In the genomic region with DNA sequence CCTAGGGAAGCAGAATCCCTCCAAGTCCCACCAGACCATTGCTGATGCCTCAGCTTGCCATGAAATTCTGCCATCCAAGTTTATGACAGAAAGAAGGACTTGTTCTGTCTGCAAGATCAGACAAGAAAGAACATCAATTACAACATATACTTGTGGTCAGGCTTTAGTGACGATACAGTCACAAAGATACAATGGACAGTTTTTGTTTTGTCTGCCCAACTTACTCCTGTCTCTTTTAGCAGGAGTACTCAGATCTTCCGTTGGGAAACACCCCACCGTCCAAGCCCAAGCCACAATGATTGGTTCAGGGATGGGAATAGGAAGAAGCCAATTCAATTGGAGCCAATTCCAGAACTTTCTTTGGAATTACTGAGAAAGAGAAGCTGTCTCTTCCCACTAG, we compare ENCODE assay signal across 18 cellular contexts. TPM values are rescaled to one million over a fixed set of nuclear protein-coding genes. Genes with fewer than 3 reads are reported as not detected.
DNase-seq lines count a peak whose midpoint lies in the region; ATAC-seq and TF ChIP-seq lines count a peak whose summit lies in the region.
"Had no signal": no experiment of that assay in that cellular context is flagged by ENCODE, and none has a peak within 500 bp of the region (broad histone marks: within the 10 kb centered on the region; RNA-seq: fewer than 3 reads in every experiment).

No MANE protein-coding gene starts in this region.

- peaks cover 49% of the 10 kb centered on the region for H3K4me1 Mint-ChIP-seq in activated naive CD8-positive, alpha-beta T cell treated with anti-CD3 and anti-CD28 coated beads, Interleukin-2, amount 10 ng/mL, durations not matched to agents 7 days and 5 days
- peaks cover 72% of the 10 kb centered on the region for H3K4me1 Mint-ChIP-seq in activated naive CD8-positive, alpha-beta T cell treated with anti-CD3 and anti-CD28 coated beads, Interleukin-2, amount 50 U/mL, for 24 hours

- H3K4me3 Mint-ChIP-seq in activated naive CD8-positive, alpha-beta T cell treated with anti-CD3 and anti-CD28 coated beads, Interleukin-2, amount 10 ng/mL, durations not matched to agents 7 days and 5 days = peak overlapping the region; percentile 72
- H3K4me3 Mint-ChIP-seq in activated naive CD8-positive, alpha-beta T cell treated with anti-CD3 and anti-CD28 coated beads, Interleukin-2, amount 50 U/mL, for 24 hours = no peak overlapping the region

- no TSS peak for BruUV-seq in mammary epithelial cell (replicated peaks; lab: Mats Ljungman, UMichigan)

- TF ChIP-seq CTCF in mammary epithelial cell (conservative IDR thresholded peaks at IDR 0.05 in 1 of 2, IDR thresholded peaks at IDR 0.05 in 1 of 2; ENCODE audit: extremely low read depth in 1 of 2, insufficient read depth in 1 of 2, low read depth in 1 of 2, low read length in 2 of 2) = no peak

- intact Hi-C loops in mammary epithelial cell (cut with micrococcal nuclease) = no loop called here

- peaks cover 27% of the 10 kb centered on the region for H3K4me1 ChIP-seq in mammary epithelial cell (ENCODE audit: insufficient read depth, low read length)
- H3K4me1 ChIP-seq: colonic mucosa, right lobe of liver had no signal

- WGBS in mammary epithelial cell (ENCODE audit: low coverage, missing lambda C conversion rate) = 0% methylated on average over 3 of the region's 3 CpGs

- no peak overlapping the region for H3K27ac ChIP-seq in mammary epithelial cell (ENCODE audit: insufficient read depth, low read depth, low read length)
- H3K27ac ChIP-seq: colonic mucosa, right lobe of liver had no signal

- no peaks in the 10 kb centered on the region for H4K20me1 ChIP-seq in mammary epithelial cell (ENCODE audit: insufficient read depth, low read length)

- in situ Hi-C loops in mammary epithelial cell (cut with MboI; ENCODE audit: low sequenced_read_pairs in 2 of 2) = no loop called here

- H3K4me2 ChIP-seq in mammary epithelial cell (ENCODE audit: insufficient read depth, low read depth, low read length) = peak overlapping the region; percentile 9

- CTCF ChIA-PET in mammary epithelial cell (lab: Charles Lee; ENCODE audit: low non-redundant PET) = no interaction called here

- H3K27me3 ChIP-seq in mammary epithelial cell (ENCODE audit: insufficient read depth, low read length) = no peaks in the 10 kb centered on the region
- H3K27me3 ChIP-seq: colonic mucosa, heart left ventricle, right lobe of liver, transverse colon had no signal

- DNase-seq in activated naive CD8-positive, alpha-beta T cell treated with anti-CD3 and anti-CD28 coated beads, Interleukin-2, amount 10 ng/mL, durations not matched to agents 7 days and 5 days = no peak
- no peak for DNase-seq in activated naive CD8-positive, alpha-beta T cell treated with anti-CD3 and anti-CD28 coated beads, Interleukin-2, amount 50 U/mL, for 24 hours
- DNase-seq in MV-4-11 (lab: John Stamatoyannopoulos, UW) (peak; percentile 52), mammary epithelial cell (peak; percentile 94), NCI-H510A treated with DMSO at 0.1 percent for 48 hours (lab: John Stamatoyannopoulos, UW) (no peak)
- no peak for DNase-seq in effector CD8-positive, alpha-beta T cell (lab: John Stamatoyannopoulos, UW)
- DNase-seq: colonic mucosa; DMS79; heart left ventricle; kidney; NCI-H1092 treated with DMSO at 0.1 percent for 48 hours; NCI-H2171 treated with DMSO at 0.1 percent for 48 hours; right lobe of liver; stimulated activated CD4-positive, alpha-beta T cell treated with anti-CD3 and anti-CD28 coated beads, Interleukin-4, amount 100 ng/mL, for 24 hours; transverse colon had no signal

- H3K79me2 ChIP-seq in mammary epithelial cell (ENCODE audit: insufficient read depth, low read length) = no peaks in the 10 kb centered on the region

- no peak overlapping the region for H3K4me3 ChIP-seq in mammary epithelial cell (replicated peaks in 1 of 3; ENCODE audit: insufficient read depth in 1 of 3, low read depth in 2 of 3, low read length in 3 of 3)
- H3K4me3 ChIP-seq: colonic mucosa, heart left ventricle, right lobe of liver, transverse colon had no signal

- peak overlapping the region; percentile 79 for H3K27ac Mint-ChIP-seq in activated naive CD8-positive, alpha-beta T cell treated with anti-CD3 and anti-CD28 coated beads, Interleukin-2, amount 10 ng/mL, durations not matched to agents 7 days and 5 days
- H3K27ac Mint-ChIP-seq in activated naive CD8-positive, alpha-beta T cell treated with anti-CD3 and anti-CD28 coated beads, Interleukin-2, amount 50 U/mL, for 24 hours = no peak overlapping the region

- H3K36me3 ChIP-seq in mammary epithelial cell (ENCODE audit: insufficient read depth, low read length) = no peaks in the 10 kb centered on the region
- H3K36me3 ChIP-seq: colonic mucosa, heart left ventricle, right lobe of liver, transverse colon had no signal

- POLR2A ChIA-PET in activated naive CD8-positive, alpha-beta T cell treated with anti-CD3 and anti-CD28 coated beads, Interleukin-2, amount 10 ng/mL, durations not matched to agents 7 days and 5 days (lab: Charles Lee) = interaction anchor here (1.2 to 2.3 kb wide), 3 partner anchors 12 to 21 kb away, joined by 3 to 6 read pairs (median 4); no protein-coding TSS in a partner anchor

- H3K36me3 Mint-ChIP-seq in activated naive CD8-positive, alpha-beta T cell treated with anti-CD3 and anti-CD28 coated beads, Interleukin-2, amount 10 ng/mL, durations not matched to agents 7 days and 5 days = peaks cover 18% of the 10 kb centered on the region
- H3K36me3 Mint-ChIP-seq in activated naive CD8-positive, alpha-beta T cell treated with anti-CD3 and anti-CD28 coated beads, Interleukin-2, amount 50 U/mL, for 24 hours (ENCODE audit: low read depth) = peaks cover 11% of the 10 kb centered on the region

- H2AFZ ChIP-seq in mammary epithelial cell (ENCODE audit: low read depth, low read length) = peak overlapping the region; percentile 35

- no peaks in the 10 kb centered on the region for H3K9me3 ChIP-seq in mammary epithelial cell (replicated peaks; ENCODE audit: insufficient read depth, low read length)
- H3K9me3 ChIP-seq: colonic mucosa, heart left ventricle, right lobe of liver, transverse colon had no signal

- no peak for TF ChIP-seq POLR2A in GM18505 (IDR thresholded peaks at IDR 0.05; ENCODE audit: borderline replicate concordance, extremely low read depth, insufficient read depth, insufficient read length)

- H3K27me3 Mint-ChIP-seq in activated naive CD8-positive, alpha-beta T cell treated with anti-CD3 and anti-CD28 coated beads, Interleukin-2, amount 10 ng/mL, durations not matched to agents 7 days and 5 days = no peaks in the 10 kb centered on the region
- no peaks in the 10 kb centered on the region for H3K27me3 Mint-ChIP-seq in activated naive CD8-positive, alpha-beta T cell treated with anti-CD3 and anti-CD28 coated beads, Interleukin-2, amount 50 U/mL, for 24 hours

- H3K9ac ChIP-seq in mammary epithelial cell (ENCODE audit: insufficient read depth, low read length) = no peak overlapping the region

- dilution Hi-C loops in mammary epithelial cell (cut with HindIII; ENCODE audit: low sequenced_read_pairs) = loop anchor here (5.0 kb wide), 2 partner anchors 32 to 53 kb away; no protein-coding TSS in a partner anchor

- no peaks in the 10 kb centered on the region for H3K9me3 Mint-ChIP-seq in activated naive CD8-positive, alpha-beta T cell treated with anti-CD3 and anti-CD28 coated beads, Interleukin-2, amount 10 ng/mL, durations not matched to agents 7 days and 5 days
- no peaks in the 10 kb centered on the region for H3K9me3 Mint-ChIP-seq in activated naive CD8-positive, alpha-beta T cell treated with anti-CD3 and anti-CD28 coated beads, Interleukin-2, amount 50 U/mL, for 24 hours

- ATAC-seq in activated naive CD8-positive, alpha-beta T cell treated with anti-CD3 and anti-CD28 coated beads, Interleukin-2, amount 10 ng/mL, durations not matched to agents 7 days and 5 days (ENCODE audit: low read depth) = no peak
- ATAC-seq in activated naive CD8-positive, alpha-beta T cell treated with anti-CD3 and anti-CD28 coated beads, Interleukin-2, amount 50 U/mL, for 24 hours = no peak
- ATAC-seq in GM21529 (IDR thresholded peaks at IDR 0.05; ENCODE audit: unreplicated experiment) = no peak
- no peak for ATAC-seq in GM18505 (IDR thresholded peaks at IDR 0.05; ENCODE audit: unreplicated experiment)
- ATAC-seq: heart left ventricle, right lobe of liver had no signal

RNA-seq across cellular contexts. Expression of a gene that starts 15.7 kb away (rescaled TPM):
- 10 to 100 TPM; 34.1 to 36.9 TPM for total RNA-seq in activated naive CD8-positive, alpha-beta T cell treated with anti-CD3 and anti-CD28 coated beads, Interleukin-2, amount 10 ng/mL, durations not matched to agents 7 days and 5 days
- total RNA-seq in mammary epithelial cell = under 1 TPM; 0.12 to 0.67 TPM
- 0.08 TPM for polyA plus RNA-seq in mammary epithelial cell
- polyA minus RNA-seq in mammary epithelial cell = not detected
- total RNA-seq: H4 had no signal

Comparison
In these comparisons a context has a peak if more than half of its experiments do, and no peak if none do; other contexts are left out.
1. DNase-seq: peak in MV-4-11 (single experiment) and mammary epithelial cell (single experiment); none in activated naive CD8-positive, alpha-beta T cell treated with anti-CD3 and anti-CD28 coated beads, Interleukin-2, amount 10 ng/mL, durations not matched to agents 7 days and 5 days (single experiment), activated naive CD8-positive, alpha-beta T cell treated with anti-CD3 and anti-CD28 coated beads, Interleukin-2, amount 50 U/mL, for 24 hours (single experiment), NCI-H510A treated with DMSO at 0.1 percent for 48 hours (single experiment) and effector CD8-positive, alpha-beta T cell (single experiment).
2. RNA of a gene that starts 15.7 kb away (total RNA-seq): 34.1 to 36.9 TPM in activated naive CD8-positive, alpha-beta T cell treated with anti-CD3 and anti-CD28 coated beads, Interleukin-2, amount 10 ng/mL, durations not matched to agents 7 days and 5 days; 0.12 to 0.67 TPM in mammary epithelial cell; every median in the first group is over 10 times any median in the second.